ENCODE assay signal across 20 cellular contexts in the genomic region with DNA sequence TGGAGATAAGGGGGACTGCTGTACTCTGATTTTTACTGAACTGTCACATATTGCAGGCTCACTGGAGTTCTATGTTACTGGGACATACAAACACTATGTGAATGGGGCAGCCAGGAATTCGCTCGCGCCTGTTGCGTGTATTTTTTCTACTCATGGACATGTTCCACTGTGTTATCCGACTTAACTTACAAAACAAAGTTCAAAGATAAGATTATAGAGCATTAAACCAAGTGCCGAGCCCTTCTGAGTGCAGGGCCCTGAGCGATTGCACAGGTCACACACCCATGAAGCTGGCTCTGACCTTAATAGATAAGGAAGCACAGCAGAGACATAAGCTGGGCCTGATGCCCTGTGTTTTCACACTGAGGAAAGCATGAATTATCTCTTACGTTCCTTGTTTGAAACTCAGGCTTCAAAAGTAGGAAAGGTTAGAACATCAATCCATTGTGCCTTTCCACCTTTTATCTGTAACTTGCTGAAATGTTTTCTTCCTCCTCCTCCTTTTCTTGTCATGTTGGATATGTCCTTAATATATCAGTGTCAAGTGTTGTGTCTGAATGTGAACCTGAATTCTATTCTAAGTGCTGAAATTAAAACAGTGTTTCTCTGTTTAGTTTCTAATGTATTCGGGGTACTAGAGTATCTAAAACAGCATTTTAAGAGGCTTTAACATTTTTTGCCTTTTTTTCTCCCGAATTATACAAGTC.
A peak's percentile ranks its signal among the peaks of the same experiment; 100 is the strongest.
DNase-seq lines count a peak whose midpoint lies in the region; ATAC-seq and TF ChIP-seq lines count a peak whose summit lies in the region.
"Had no signal": no experiment of that assay in that cellular context is flagged by ENCODE, and none has a peak within 500 bp of the region (broad histone marks: within the 10 kb centered on the region; RNA-seq: fewer than 3 reads in every experiment).

No MANE protein-coding gene starts in this region.

- peaks cover 3% of the 10 kb centered on the region for H3K36me3 Mint-ChIP-seq in type B pancreatic cell
- peaks cover 0 to 3% (median 0%) of the 10 kb centered on the region in 5 donors for H3K36me3 Mint-ChIP-seq in naive thymus-derived CD4-positive, alpha-beta T cell
- H3K36me3 Mint-ChIP-seq: activated naive CD8-positive, alpha-beta T cell treated with anti-CD3 and anti-CD28 coated beads for 36 hours had no signal

- TF ChIP-seq POLR2A in right lobe of liver (IDR thresholded peaks at IDR 0.05): no peak

- H3K9me3 ChIP-seq in SJCRH30 (replicated peaks) (peaks cover under 1% of the 10 kb centered on the region; the same call in 1 of the 2 replicates), right lobe of liver (no peaks in the 10 kb centered on the region)
- no peaks in the 10 kb centered on the region for H3K9me3 ChIP-seq in naive thymus-derived CD4-positive, alpha-beta T cell (ENCODE audit: control insufficient read depth in 2 of 3, low read length in 3 of 3)
- H3K9me3 ChIP-seq: MG63 had no signal

- H3K27me3 Mint-ChIP-seq in type B pancreatic cell: no peaks in the 10 kb centered on the region
- no peaks in the 10 kb centered on the region for H3K27me3 Mint-ChIP-seq in naive thymus-derived CD4-positive, alpha-beta T cell
- H3K27me3 Mint-ChIP-seq: activated naive CD8-positive, alpha-beta T cell treated with anti-CD3 and anti-CD28 coated beads for 36 hours; activated T-cell treated with anti-CD3 and anti-CD28 coated beads, Interleukin-2, amount 50 U/mL, for 24 hours; stimulated activated naive CD8-positive, alpha-beta T cell treated with anti-CD3 and anti-CD28 coated beads, Interleukin-15, amount 100 ng/mL, for 72 hours had no signal

- H3K4me3 Mint-ChIP-seq in type B pancreatic cell: peak overlapping the region; percentile 21
- H3K4me3 Mint-ChIP-seq in naive thymus-derived CD4-positive, alpha-beta T cell: no peak overlapping the region
- H3K4me3 Mint-ChIP-seq: activated CD4-positive, alpha-beta T cell treated with anti-CD3 and anti-CD28 coated beads, Interleukin-2, amount 10 ng/mL, durations not matched to agents 7 days and 5 days; activated naive CD8-positive, alpha-beta T cell treated with anti-CD3 and anti-CD28 coated beads for 36 hours; activated T-cell treated with anti-CD3 and anti-CD28 coated beads, Interleukin-2, amount 50 U/mL, for 24 hours; nephron progenitor cell; stimulated activated naive CD8-positive, alpha-beta T cell treated with anti-CD3 and anti-CD28 coated beads, Interleukin-15, amount 100 ng/mL, for 72 hours; T-helper 2 cell treated with Interferon-gamma antibody and Interleukin-4, amounts not matched to agents 5 μg/mL and 100 μg/mL, for 36 hours had no signal

- H3K27ac ChIP-seq in SJCRH30 (peak overlapping the region; percentile 31), right lobe of liver (no peak overlapping the region)
- no peak overlapping the region for H3K27ac ChIP-seq in naive thymus-derived CD4-positive, alpha-beta T cell (ENCODE audit: low read depth, low read length)
- H3K27ac ChIP-seq: C4-2B, skin epidermis had no signal

- no peaks in the 10 kb centered on the region for H3K36me3 ChIP-seq in SJCRH30
- no peaks in the 10 kb centered on the region for H3K36me3 ChIP-seq in right lobe of liver
- H3K36me3 ChIP-seq in naive thymus-derived CD4-positive, alpha-beta T cell (ENCODE audit: control insufficient read depth in 2 of 3, insufficient read depth in 3 of 3, low read length in 3 of 3): no peaks in the 10 kb centered on the region
- H3K36me3 ChIP-seq: MG63 had no signal

- H3K27ac Mint-ChIP-seq in type B pancreatic cell: peak overlapping the region; percentile 16
- no peak overlapping the region for H3K27ac Mint-ChIP-seq in naive thymus-derived CD4-positive, alpha-beta T cell
- H3K27ac Mint-ChIP-seq: activated CD4-positive, alpha-beta T cell treated with anti-CD3 and anti-CD28 coated beads, Interleukin-2, amount 10 ng/mL, durations not matched to agents 7 days and 5 days; activated naive CD8-positive, alpha-beta T cell treated with anti-CD3 and anti-CD28 coated beads for 36 hours; activated T-cell treated with anti-CD3 and anti-CD28 coated beads, Interleukin-2, amount 50 U/mL, for 24 hours; stimulated activated naive CD8-positive, alpha-beta T cell treated with anti-CD3 and anti-CD28 coated beads, Interleukin-15, amount 100 ng/mL, for 72 hours; T-helper 2 cell treated with Interferon-gamma antibody and Interleukin-4, amounts not matched to agents 5 μg/mL and 100 μg/mL, for 36 hours had no signal

- no peak for TF ChIP-seq CTCF in choroid plexus epithelial cell (conservative IDR thresholded peaks at IDR 0.05; ENCODE audit: low read depth, low read length)
- no peak for TF ChIP-seq CTCF in right lobe of liver (IDR thresholded peaks at IDR 0.05)
- TF ChIP-seq CTCF in type B pancreatic cell (conservative IDR thresholded peaks at IDR 0.05): no peak

- intact Hi-C loops in right lobe of liver (cut with DNase I): no loop called here
- intact Hi-C loops in naive thymus-derived CD4-positive, alpha-beta T cell (cut with micrococcal nuclease): no loop called here

- H3K9me3 Mint-ChIP-seq in type B pancreatic cell: peaks cover 4% of the 10 kb centered on the region
- peaks cover 0 to 9% (median 0%) of the 10 kb centered on the region in 11 donors for H3K9me3 Mint-ChIP-seq in naive thymus-derived CD4-positive, alpha-beta T cell
- H3K9me3 Mint-ChIP-seq: activated CD4-positive, alpha-beta T cell treated with anti-CD3 and anti-CD28 coated beads, Interleukin-2, amount 10 ng/mL, durations not matched to agents 7 days and 5 days; activated naive CD8-positive, alpha-beta T cell treated with anti-CD3 and anti-CD28 coated beads for 36 hours; activated T-cell treated with anti-CD3 and anti-CD28 coated beads, Interleukin-2, amount 50 U/mL, for 24 hours; nephron progenitor cell; stimulated activated naive CD8-positive, alpha-beta T cell treated with anti-CD3 and anti-CD28 coated beads, Interleukin-15, amount 100 ng/mL, for 72 hours; T-helper 2 cell treated with Interferon-gamma antibody and Interleukin-4, amounts not matched to agents 5 μg/mL and 100 μg/mL, for 36 hours had no signal

- H3K4me1 ChIP-seq in SJCRH30: peaks cover 12% of the 10 kb centered on the region
- peaks cover 0 to 11% (median 2%) of the 10 kb centered on the region in 4 donors for H3K4me1 ChIP-seq in right lobe of liver
- no peaks in the 10 kb centered on the region for H3K4me1 ChIP-seq in naive thymus-derived CD4-positive, alpha-beta T cell (ENCODE audit: control insufficient read depth in 2 of 2, insufficient read depth in 2 of 2, low read length in 2 of 2)

- H3K27me3 ChIP-seq in SJCRH30 (no peaks in the 10 kb centered on the region; the same call in 1 of the 2 replicates), right lobe of liver (no peaks in the 10 kb centered on the region)
- H3K27me3 ChIP-seq in naive thymus-derived CD4-positive, alpha-beta T cell (ENCODE audit: control insufficient read depth in 2 of 2, insufficient read depth in 2 of 2, low read length in 2 of 2): no peaks in the 10 kb centered on the region
- H3K27me3 ChIP-seq: MG63 had no signal

- no peak overlapping the region for H3K4me3 ChIP-seq in SJCRH30
- H3K4me3 ChIP-seq in choroid plexus epithelial cell (ENCODE audit: low read depth, low read length): no peak overlapping the region
- H3K4me3 ChIP-seq in right lobe of liver: no peak overlapping the region
- no peak overlapping the region for H3K4me3 ChIP-seq in naive thymus-derived CD4-positive, alpha-beta T cell (ENCODE audit: low read length)
- H3K4me3 ChIP-seq: MG63, skin epidermis had no signal

- CTCF ChIA-PET in naive thymus-derived CD4-positive, alpha-beta T cell (lab: Charles Lee): no interaction called here

- DNase-seq in SJCRH30 (no peak), choroid plexus epithelial cell (ENCODE audit: low read depth) (peak; percentile 23), right lobe of liver (peak; percentile 30 to 48 (median 42)), type B pancreatic cell (ENCODE audit: extremely low spot score, unreplicated experiment) (no peak), NCI-H1048 (lab: John Stamatoyannopoulos, UW) (no peak)
- DNase-seq in naive thymus-derived CD4-positive, alpha-beta T cell: no peak
- DNase-seq: activated CD4-positive, alpha-beta T cell treated with anti-CD3 and anti-CD28 coated beads, Interleukin-2, amount 10 ng/mL, durations not matched to agents 7 days and 5 days; activated naive CD8-positive, alpha-beta T cell treated with anti-CD3 and anti-CD28 coated beads for 36 hours; activated T-cell treated with anti-CD3 and anti-CD28 coated beads, Interleukin-2, amount 50 U/mL, for 24 hours; DMS79 treated with DMSO at 0.1 percent for 48 hours; H7; NCI-H2081 treated with DMSO at 0.1 percent for 48 hours; NCI-H774; nephron progenitor cell; stimulated activated naive CD8-positive, alpha-beta T cell treated with anti-CD3 and anti-CD28 coated beads, Interleukin-15, amount 100 ng/mL, for 72 hours had no signal

- H3K4me1 Mint-ChIP-seq in type B pancreatic cell (ENCODE audit: unreplicated experiment): peaks cover 34% of the 10 kb centered on the region
- H3K4me1 Mint-ChIP-seq in naive thymus-derived CD4-positive, alpha-beta T cell: peaks cover 0 to 4% (median 0%) of the 10 kb centered on the region in 7 donors
- H3K4me1 Mint-ChIP-seq: activated naive CD8-positive, alpha-beta T cell treated with anti-CD3 and anti-CD28 coated beads for 36 hours; stimulated activated naive CD8-positive, alpha-beta T cell treated with anti-CD3 and anti-CD28 coated beads, Interleukin-15, amount 100 ng/mL, for 72 hours had no signal

- 29% methylated on average over 10 of the region's 10 CpGs for WGBS in right lobe of liver (ENCODE audit: insufficient coverage, low coverage, low lambda C conversion rate, missing lambda C conversion rate)

- POLR2A ChIA-PET in naive thymus-derived CD4-positive, alpha-beta T cell (lab: Charles Lee): no interaction called here

- ATAC-seq in right lobe of liver (peak; percentile 82 to 97 (median 90)), HG02840 (IDR thresholded peaks at IDR 0.05; ENCODE audit: low FRiP score, unreplicated experiment) (no peak)
- ATAC-seq in naive thymus-derived CD4-positive, alpha-beta T cell: no peak
- ATAC-seq: stimulated activated naive CD8-positive, alpha-beta T cell treated with anti-CD3 and anti-CD28 coated beads, Interleukin-15, amount 100 ng/mL, for 72 hours had no signal

Comparison
In these comparisons a context has a peak if more than half of its experiments do, and no peak if none do; other contexts are left out.
1. DNase-seq: peak in choroid plexus epithelial cell (single experiment) and right lobe of liver (3 of 3); none in SJCRH30 (0 of 2), type B pancreatic cell (single experiment), naive thymus-derived CD4-positive, alpha-beta T cell (0 of 9) and NCI-H1048 (single experiment).
2. ATAC-seq: peak in right lobe of liver (4 of 4); none in HG02840 (single experiment) and naive thymus-derived CD4-positive, alpha-beta T cell (single experiment).